Comparison of ENCODE assay signal across 8 cellular contexts in the genomic region with DNA sequence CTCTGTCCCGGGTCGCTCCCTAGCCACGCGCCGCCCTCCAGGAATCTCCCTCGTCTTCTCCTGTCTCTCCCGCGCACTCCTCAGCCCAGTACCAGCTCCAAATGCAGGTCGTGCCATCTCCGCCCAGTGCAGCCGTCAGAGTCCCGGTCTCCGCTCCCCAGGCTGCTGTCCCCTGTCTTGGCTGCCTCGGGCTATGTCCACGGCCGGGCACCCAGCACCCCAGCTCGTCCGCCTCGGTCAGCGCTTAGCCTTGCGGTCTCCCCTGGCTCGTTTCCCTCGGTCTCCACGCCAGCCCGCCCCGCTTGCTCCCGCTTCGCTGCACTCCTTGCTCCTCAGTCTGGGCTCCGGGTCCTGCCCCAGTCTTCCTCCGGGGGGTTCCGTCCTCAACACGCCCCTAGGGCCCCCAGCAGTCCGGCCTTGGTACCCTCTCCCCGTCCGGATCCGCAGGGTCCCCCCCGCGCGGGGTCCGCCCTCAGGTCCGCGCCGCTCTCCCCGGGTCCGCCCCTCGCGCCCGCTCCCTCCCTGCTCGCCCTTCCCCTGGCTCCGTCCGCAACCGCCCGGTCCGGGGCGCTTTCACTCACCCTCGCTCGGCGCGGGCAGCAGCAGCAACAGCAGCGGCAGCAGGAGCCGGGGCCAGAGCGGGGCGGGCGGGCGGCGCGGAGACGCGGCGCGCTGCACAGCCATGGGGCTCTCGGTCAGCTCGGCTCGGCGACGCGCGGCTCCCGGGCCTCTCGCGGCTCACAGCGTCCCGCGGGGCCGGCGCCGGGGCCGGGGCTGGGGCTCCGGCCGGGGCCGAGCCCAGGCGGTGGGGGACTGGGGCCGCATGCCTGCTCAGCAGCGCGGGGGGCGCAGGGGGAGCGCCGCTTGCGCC. TPM values are rescaled to one million over a fixed set of nuclear protein-coding genes. Genes with fewer than 3 reads are reported as not detected.
A peak's percentile ranks its signal among the peaks of the same experiment; 100 is the strongest.
DNase-seq lines count a peak whose midpoint lies in the region; ATAC-seq and TF ChIP-seq lines count a peak whose summit lies in the region.

No MANE protein-coding gene starts in this region.

- peaks cover 74% of the 10 kb centered on the region for H3K27me3 Mint-ChIP-seq in T-helper 2 cell treated with Interferon-gamma antibody and Interleukin-4, amounts not matched to agents 5 μg/mL and 100 μg/mL, for 36 hours (ENCODE audit: low read depth)

- no peak for TF ChIP-seq CTCF in WERI-Rb-1 (IDR thresholded peaks at IDR 0.05; ENCODE audit: low read depth, low read length)

- H3K14ac ChIP-seq in neuronal stem cell (ENCODE audit: low read length) = peak overlapping the region; percentile 65

- H3K79me1 ChIP-seq in neuronal stem cell (ENCODE audit: low read depth, low read length) = no peaks in the 10 kb centered on the region

- H4K8ac ChIP-seq in neuronal stem cell (ENCODE audit: low read depth, low read length) = peak overlapping the region; percentile 49

- H3K27me3 ChIP-seq in WERI-Rb-1 (ENCODE audit: insufficient read depth, low read depth, severe bottlenecking) (peaks cover 6% of the 10 kb centered on the region), neuronal stem cell (ENCODE audit: control insufficient read depth in 3 of 3, insufficient read depth in 3 of 3, low read depth in 1 of 3, low read length in 3 of 3) (peaks cover 0 to 12% (median 0%) of the 10 kb centered on the region in 3 experiments)

- peak overlapping the region; percentile 98 for H3K18ac ChIP-seq in neuronal stem cell (ENCODE audit: low read length)

- no peak for DNase-seq in T-helper 2 cell treated with Interferon-gamma antibody and Interleukin-4, amounts not matched to agents 5 μg/mL and 100 μg/mL, for 36 hours (ENCODE audit: low spot score)
- DNase-seq in T-helper 2 cell (no peak), WERI-Rb-1 (peak; percentile 34), globus pallidus (ENCODE audit: low spot score) (peak; percentile 48), neuronal stem cell (ENCODE audit: low spot score) (no peak), NCI-H128 (lab: John Stamatoyannopoulos, UW; ENCODE audit: unreplicated experiment) (no peak)

- H3K23ac ChIP-seq in neuronal stem cell (ENCODE audit: low read depth, low read length, poor library complexity) = peak overlapping the region; percentile 77

- H2AFZ ChIP-seq in neuronal stem cell (ENCODE audit: low read length) = peak overlapping the region; percentile 76

- peak overlapping the region; percentile 1 for H3K4ac ChIP-seq in neuronal stem cell (ENCODE audit: low read length)

- H3K4me3 ChIP-seq in WERI-Rb-1 (ENCODE audit: low read depth, low read length) (peak overlapping the region; percentile 68), neuronal stem cell (ENCODE audit: low read length in 2 of 2) (peak overlapping the region; percentile 89 to 94)

- no peak overlapping the region for H2BK120ac ChIP-seq in neuronal stem cell (ENCODE audit: low read depth, low read length)

- peak overlapping the region; percentile 91 for H2BK12ac ChIP-seq in neuronal stem cell (ENCODE audit: low read length)

- H3K27ac ChIP-seq in WERI-Rb-1 = peak overlapping the region; percentile 59
- H3K27ac ChIP-seq in neuronal stem cell (replicated peaks; ENCODE audit: low read length) = peak overlapping the region; percentile 44

- H3K9me3 ChIP-seq in WERI-Rb-1 (ENCODE audit: severe bottlenecking) = no peaks in the 10 kb centered on the region
- H3K9me3 ChIP-seq in neuronal stem cell (replicated peaks in 1 of 2; ENCODE audit: control insufficient read depth in 2 of 2, insufficient read depth in 1 of 2, low read depth in 1 of 2, low read length in 2 of 2) = no peaks in the 10 kb centered on the region

- H3K9ac ChIP-seq in neuronal stem cell (ENCODE audit: low read depth, low read length, poor library complexity) = peak overlapping the region; percentile 98

- WGBS in neuronal stem cell (ENCODE audit: extremely low coverage in 2 of 2, insufficient read length in 2 of 2, insufficient replicate concordance in 1 of 2), 2 donors = no CpG with 5 or more reads among the region's 99 CpGs

- no peaks in the 10 kb centered on the region for H3K36me3 Mint-ChIP-seq in T-helper 2 cell treated with Interferon-gamma antibody and Interleukin-4, amounts not matched to agents 5 μg/mL and 100 μg/mL, for 36 hours (ENCODE audit: low read depth)

- no peaks in the 10 kb centered on the region for H3K9me3 Mint-ChIP-seq in T-helper 2 cell treated with Interferon-gamma antibody and Interleukin-4, amounts not matched to agents 5 μg/mL and 100 μg/mL, for 36 hours

- H3K4me3 Mint-ChIP-seq in T-helper 2 cell treated with Interferon-gamma antibody and Interleukin-4, amounts not matched to agents 5 μg/mL and 100 μg/mL, for 36 hours = peak overlapping the region; percentile 51

- H3K4me1 Mint-ChIP-seq in T-helper 2 cell treated with Interferon-gamma antibody and Interleukin-4, amounts not matched to agents 5 μg/mL and 100 μg/mL, for 36 hours (ENCODE audit: low read depth) = peaks cover 6% of the 10 kb centered on the region

- peak overlapping the region; percentile 81 for H2AK5ac ChIP-seq in neuronal stem cell (ENCODE audit: low read depth, low read length)

- H3K36me3 ChIP-seq in WERI-Rb-1 (peaks cover 8% of the 10 kb centered on the region), neuronal stem cell (replicated peaks in 1 of 2; ENCODE audit: control insufficient read depth in 2 of 2, insufficient read depth in 2 of 2, low read length in 2 of 2) (peaks cover 6 to 55% of the 10 kb centered on the region in 2 donors)

- ATAC-seq in HG02973 (IDR thresholded peaks at IDR 0.05; ENCODE audit: unreplicated experiment) (no peak), GM18511 (IDR thresholded peaks at IDR 0.05; ENCODE audit: unreplicated experiment) (no peak)

- H3K4me1 ChIP-seq in neuronal stem cell (ENCODE audit: control insufficient read depth in 2 of 2, insufficient read depth in 1 of 2, low read depth in 1 of 2, low read length in 2 of 2) = peaks cover 27% of the 10 kb centered on the region in 2 donors

- no peak overlapping the region for H3K27ac Mint-ChIP-seq in T-helper 2 cell treated with Interferon-gamma antibody and Interleukin-4, amounts not matched to agents 5 μg/mL and 100 μg/mL, for 36 hours

- H4K91ac ChIP-seq in neuronal stem cell (ENCODE audit: low read depth, low read length, poor library complexity) = no peak overlapping the region

- peak overlapping the region; percentile 95 for H2BK5ac ChIP-seq in neuronal stem cell (ENCODE audit: low read length)

- H2BK15ac ChIP-seq in neuronal stem cell (ENCODE audit: low read length) = peak overlapping the region; percentile 95

- H3K4me2 ChIP-seq in neuronal stem cell (ENCODE audit: insufficient read depth, low read length, poor library complexity, severe bottlenecking) = peak overlapping the region; percentile 97

RNA-seq across cellular contexts. Expression of a gene that starts 0.5 kb away (rescaled TPM):
- polyA plus RNA-seq in neuronal stem cell (2013, experiment 1 of 2) = 69.2 TPM
- 70.9 TPM for polyA plus RNA-seq in neuronal stem cell (2013, experiment 2 of 2)

RNA-seq across cellular contexts. Expression of a gene that starts 45.4 kb away (rescaled TPM):
- 17.1 TPM for polyA plus RNA-seq in neuronal stem cell (2013, experiment 1 of 2)
- polyA plus RNA-seq in neuronal stem cell (2013, experiment 2 of 2) = 17.4 TPM

Comparison
In these comparisons a context has a peak if more than half of its experiments do, and no peak if none do; other contexts are left out.
1. DNase-seq: peak in WERI-Rb-1 (single experiment) and globus pallidus (single experiment); none in T-helper 2 cell treated with Interferon-gamma antibody and Interleukin-4, amounts not matched to agents 5 μg/mL and 100 μg/mL, for 36 hours (single experiment), T-helper 2 cell (0 of 5), neuronal stem cell (single experiment) and NCI-H128 (single experiment).